8 cellular contexts compared by ENCODE assay signal in genomic region chr4:108172780-108173598, GRCh38. TPM values are rescaled to one million over a fixed set of nuclear protein-coding genes. Genes with fewer than 3 reads are reported as not detected.
DNase-seq lines count a peak whose midpoint lies in the region; ATAC-seq and TF ChIP-seq lines count a peak whose summit lies in the region.
"Had no signal": no experiment of that assay in that cellular context is flagged by ENCODE, and none has a peak within 500 bp of the region (broad histone marks: within the 10 kb centered on the region; RNA-seq: fewer than 3 reads in every experiment).

No MANE protein-coding gene starts in this region.

- H3K36me3 ChIP-seq in neutrophil, result no peaks in the 10 kb centered on the region

- peaks cover 12% of the 10 kb centered on the region for H3K27me3 Mint-ChIP-seq in activated T-helper 1 cell treated with anti-CD3 and anti-CD28 coated beads, Interleukin-12 subunit alpha, Interleukin-12 subunit beta, Interleukin-2, Interleukin-4 antibody, amounts not matched to agents 30 ng/mL and 10 ng/mL and 1 ng/mL, durations not matched to agents 14 hours and 24 hours and 36 hours (ENCODE audit: insufficient read depth)

- H3K36me3 Mint-ChIP-seq in activated T-helper 1 cell treated with anti-CD3 and anti-CD28 coated beads, Interleukin-12 subunit alpha, Interleukin-12 subunit beta, Interleukin-2, Interleukin-4 antibody, amounts not matched to agents 30 ng/mL and 10 ng/mL and 1 ng/mL, durations not matched to agents 14 hours and 24 hours and 36 hours (ENCODE audit: low read depth), result peaks cover 16% of the 10 kb centered on the region

- peak overlapping the region; percentile 94 for H3K27ac Mint-ChIP-seq in activated T-helper 1 cell treated with anti-CD3 and anti-CD28 coated beads, Interleukin-12 subunit alpha, Interleukin-12 subunit beta, Interleukin-2, Interleukin-4 antibody, amounts not matched to agents 30 ng/mL and 10 ng/mL and 1 ng/mL, durations not matched to agents 14 hours and 24 hours and 36 hours

- no peak overlapping the region for H3K27ac ChIP-seq in neutrophil

- H3K9me3 ChIP-seq in neutrophil, result no peaks in the 10 kb centered on the region

- H3K4me1 ChIP-seq in neutrophil (ENCODE audit: control insufficient read depth in 1 of 2, insufficient read depth in 1 of 2, low read depth in 1 of 2, low read length in 1 of 2), result peaks cover 23 to 36% of the 10 kb centered on the region in 2 experiments

- peak overlapping the region; percentile 50 to 67 for H3K4me3 ChIP-seq in foreskin fibroblast (ENCODE audit: low read depth in 1 of 2, low read length in 2 of 2)
- peak overlapping the region; percentile 16 to 31 for H3K4me3 ChIP-seq in neutrophil (ENCODE audit: low read depth in 1 of 2, low read length in 1 of 2)

- peaks cover 61% of the 10 kb centered on the region for H3K4me1 Mint-ChIP-seq in activated T-helper 1 cell treated with anti-CD3 and anti-CD28 coated beads, Interleukin-12 subunit alpha, Interleukin-12 subunit beta, Interleukin-2, Interleukin-4 antibody, amounts not matched to agents 30 ng/mL and 10 ng/mL and 1 ng/mL, durations not matched to agents 14 hours and 24 hours and 36 hours (ENCODE audit: low read depth)

- ATAC-seq in GM18502 (IDR thresholded peaks at IDR 0.05; ENCODE audit: poor library complexity, unreplicated experiment) (peak; percentile 46), HG02943 (IDR thresholded peaks at IDR 0.05; ENCODE audit: low read depth, unreplicated experiment) (peak; percentile 52)

- peak overlapping the region; percentile 91 for H3K4me3 Mint-ChIP-seq in activated T-helper 1 cell treated with anti-CD3 and anti-CD28 coated beads, Interleukin-12 subunit alpha, Interleukin-12 subunit beta, Interleukin-2, Interleukin-4 antibody, amounts not matched to agents 30 ng/mL and 10 ng/mL and 1 ng/mL, durations not matched to agents 14 hours and 24 hours and 36 hours

- H3K9me3 Mint-ChIP-seq in activated T-helper 1 cell treated with anti-CD3 and anti-CD28 coated beads, Interleukin-12 subunit alpha, Interleukin-12 subunit beta, Interleukin-2, Interleukin-4 antibody, amounts not matched to agents 30 ng/mL and 10 ng/mL and 1 ng/mL, durations not matched to agents 14 hours and 24 hours and 36 hours, result no peaks in the 10 kb centered on the region

- intact Hi-C loops in activated T-helper 1 cell treated with anti-CD3 and anti-CD28 coated beads, Interleukin-12 subunit alpha, Interleukin-12 subunit beta, Interleukin-2, Interleukin-4 antibody, amounts not matched to agents 30 ng/mL and 10 ng/mL and 1 ng/mL, durations not matched to agents 14 hours and 24 hours and 36 hours (cut with micrococcal nuclease), result loop anchor here (1.0 to 10.0 kb wide), 7 partner anchors 9 to 1389 kb away; partner anchors contain the start of genes CYP2U1 and MCUB

- H3K27me3 ChIP-seq in neutrophil, result peaks cover 100% of the 10 kb centered on the region

- peak; percentile 9 for DNase-seq in NCI-H774 (lab: John Stamatoyannopoulos, UW)
- DNase-seq in activated T-helper 1 cell treated with anti-CD3 and anti-CD28 coated beads, Interleukin-12 subunit alpha, Interleukin-12 subunit beta, Interleukin-2, Interleukin-4 antibody, amounts not matched to agents 30 ng/mL and 10 ng/mL and 1 ng/mL, durations not matched to agents 14 hours and 24 hours and 36 hours (ENCODE audit: low spot score), result peak; percentile 70
- peak; percentile 35 to 78 for DNase-seq in foreskin fibroblast
- peak; percentile 61 for DNase-seq in ureter (ENCODE audit: low spot score)

- TF ChIP-seq CTCF in foreskin fibroblast (IDR thresholded peaks at IDR 0.05; ENCODE audit: low read depth, low read length) (no peak), neutrophil (IDR thresholded peaks at IDR 0.05) (no peak)

RNA-seq across cellular contexts. Expression of gene LEF1, which starts 4.3 kb away (rescaled TPM):
- total RNA-seq in activated T-helper 1 cell treated with anti-CD3 and anti-CD28 coated beads, Interleukin-12 subunit alpha, Interleukin-12 subunit beta, Interleukin-2, Interleukin-4 antibody, amounts not matched to agents 30 ng/mL and 10 ng/mL and 1 ng/mL, durations not matched to agents 14 hours and 24 hours and 36 hours, result 133 and 139 TPM in 2 replicates
- total RNA-seq in ureter, result 20.7 TPM
- total RNA-seq: pulmonary artery endothelial cell had no signal

Comparison
In these comparisons a context has a peak if more than half of its experiments do, and no peak if none do; other contexts are left out.
1. DNase-seq: peak in every context shown above with its lines; median percentile 70 in activated T-helper 1 cell treated with anti-CD3 and anti-CD28 coated beads, Interleukin-12 subunit alpha, Interleukin-12 subunit beta, Interleukin-2, Interleukin-4 antibody, amounts not matched to agents 30 ng/mL and 10 ng/mL and 1 ng/mL, durations not matched to agents 14 hours and 24 hours and 36 hours; 61 in ureter; 56 in foreskin fibroblast; 9 in NCI-H774.